8 cellular contexts compared by ENCODE assay signal in the genomic region with DNA sequence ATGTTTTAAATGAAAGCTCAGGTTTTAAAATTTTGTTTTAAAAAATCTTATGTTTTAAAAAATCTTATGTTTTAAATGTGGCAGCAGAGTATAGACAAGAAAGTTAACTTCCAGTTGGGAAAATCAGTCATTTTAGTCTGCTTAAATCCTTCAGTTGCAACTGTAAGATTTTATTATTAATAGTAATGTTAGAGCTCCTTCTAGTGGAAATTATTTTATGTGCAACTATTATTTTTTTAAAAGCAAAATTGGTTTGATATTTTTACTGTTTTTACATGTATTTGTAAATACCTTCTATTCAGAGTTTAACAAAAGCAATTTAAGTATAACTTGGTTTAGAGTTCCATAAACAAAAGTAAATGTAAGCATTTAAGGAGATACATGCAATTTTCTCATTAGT. TPM values are rescaled to one million over a fixed set of nuclear protein-coding genes. Genes with fewer than 3 reads are reported as not detected.
DNase-seq lines count a peak whose midpoint lies in the region; ATAC-seq, FAIRE-seq and TF ChIP-seq lines count a peak whose summit lies in the region.

No MANE protein-coding gene starts in this region.

- H3K9me3 ChIP-seq in thoracic aorta = no peaks in the 10 kb centered on the region

- peak; percentile 84 for FAIRE-seq in RCC 7860 (lab: Jason Lieb, UNC)

- no peaks in the 10 kb centered on the region for H3K4me1 ChIP-seq in thoracic aorta (ENCODE audit: control insufficient read depth in 1 of 2, low read depth in 2 of 2)

- no peak for ATAC-seq in thoracic aorta (ENCODE audit: insufficient number of reproducible peaks, low FRiP score, low read depth)
- no peak for ATAC-seq in left colon

- DNase-seq in NCI-H82 treated with DMSO at 0.1 percent for 48 hours (lab: John Stamatoyannopoulos, UW; ENCODE audit: unreplicated experiment) (peak; percentile 12), NCI-H82 (lab: John Stamatoyannopoulos, UW) (no peak), RCC 7860 (ENCODE audit: low spot score) (peak; percentile 31), fibroblast of the conjunctiva (ENCODE audit: low read depth) (peak; percentile 18), thoracic aorta (ENCODE audit: low spot score) (no peak), left colon (no peak), 8988T (no peak)
- no peak for DNase-seq in activated CD4-positive, alpha-beta T cell treated with anti-CD3 and anti-CD28 coated beads for 48 hours

- peaks cover 10% of the 10 kb centered on the region for H3K36me3 ChIP-seq in thoracic aorta

- peak; percentile 63 for TF ChIP-seq CTCF in thoracic aorta (IDR thresholded peaks at IDR 0.05)

- H3K4me3 ChIP-seq in thoracic aorta = no peak overlapping the region

- H3K27ac ChIP-seq in thoracic aorta = no peak overlapping the region

- H3K27me3 ChIP-seq in thoracic aorta (replicated peaks; ENCODE audit: insufficient read depth) = no peaks in the 10 kb centered on the region

- intact Hi-C loops in left colon (cut with DNase I, micrococcal nuclease) = loop anchor here in 1 of 2 donors (2.0 to 5.0 kb wide), 2 partner anchors 174 to 328 kb away; no protein-coding TSS in a partner anchor

RNA-seq across cellular contexts. Expression of gene NUDT6, which starts 8.5 kb away (rescaled TPM):
- total RNA-seq in thoracic aorta (1 to 10 TPM; 2.0 to 5.7 TPM), left colon (1 to 10 TPM; 7.7 to 8.6 TPM)

Comparison
In these comparisons a context has a peak if more than half of its experiments do, and no peak if none do; other contexts are left out.
1. DNase-seq: peak in NCI-H82 treated with DMSO at 0.1 percent for 48 hours (single experiment), RCC 7860 (single experiment) and fibroblast of the conjunctiva (single experiment); none in NCI-H82 (single experiment), thoracic aorta (single experiment), left colon (0 of 2), 8988T (single experiment) and activated CD4-positive, alpha-beta T cell treated with anti-CD3 and anti-CD28 coated beads for 48 hours (single experiment).